9 cellular contexts compared by ENCODE assay signal in the genomic region with DNA sequence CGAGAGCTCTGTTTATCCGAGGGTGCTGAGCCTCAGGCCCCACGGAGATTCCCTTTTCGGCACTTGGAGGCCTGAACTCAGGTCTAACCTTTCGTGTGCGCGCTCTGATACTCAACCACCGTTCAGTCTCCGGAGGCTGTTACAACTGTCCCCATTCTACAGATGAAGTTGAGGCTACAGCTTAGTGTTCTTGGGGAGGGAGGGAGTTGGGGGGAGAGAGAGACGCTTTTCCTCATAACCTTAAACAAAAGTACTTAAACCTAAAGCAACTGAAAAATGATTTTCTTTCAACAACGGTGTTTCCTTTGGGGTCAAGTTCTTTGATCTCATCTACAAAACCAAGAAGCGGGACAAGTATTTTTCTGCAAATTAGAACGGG. TPM values are rescaled to one million over a fixed set of nuclear protein-coding genes. Genes with fewer than 3 reads are reported as not detected.
DNase-seq lines count a peak whose midpoint lies in the region; ATAC-seq and TF ChIP-seq lines count a peak whose summit lies in the region.
"Had no signal": no experiment of that assay in that cellular context is flagged by ENCODE, and none has a peak within 500 bp of the region (broad histone marks: within the 10 kb centered on the region; RNA-seq: fewer than 3 reads in every experiment).

No MANE protein-coding gene starts in this region.

- intact Hi-C loops in Panc1 (cut with micrococcal nuclease; ENCODE audit: unreplicated experiment): no loop called here

- no peak overlapping the region for H3K9ac ChIP-seq in parathyroid adenoma

- in situ Hi-C loops in Panc1 (cut with HindIII; ENCODE audit: low pct_unique_long_range_greater_than_20kb, low sequenced_read_pairs): no loop called here

- BruUV-seq in Panc1 (replicated peaks; lab: Mats Ljungman, UMichigan): no TSS peak

- ATAC-seq in Panc1 (no peak), HG02610 (IDR thresholded peaks at IDR 0.05; ENCODE audit: unreplicated experiment) (no peak), GM21737 (IDR thresholded peaks at IDR 0.05; ENCODE audit: unreplicated experiment) (no peak), HG02973 (IDR thresholded peaks at IDR 0.05; ENCODE audit: unreplicated experiment) (no peak)

- no peaks in the 10 kb centered on the region for H3K79me2 ChIP-seq in parathyroid adenoma

- H3K4me2 ChIP-seq in parathyroid adenoma (ENCODE audit: low read length): peak overlapping the region; percentile 90

- H3K9me3 ChIP-seq in Panc1 (ENCODE audit: control insufficient read depth, insufficient read depth, low read depth, low read length) (no peaks in the 10 kb centered on the region), parathyroid adenoma (ENCODE audit: control insufficient read depth, low read length) (no peaks in the 10 kb centered on the region)

- peak overlapping the region; percentile 72 for H2AFZ ChIP-seq in parathyroid adenoma

- POLR2A ChIA-PET in Panc1 (lab: Charles Lee): no interaction called here

- CTCF ChIA-PET in Panc1 (lab: Charles Lee): no interaction called here

- peaks cover 23% of the 10 kb centered on the region for H3K27me3 ChIP-seq in Panc1 (ENCODE audit: control insufficient read depth, insufficient read depth, low read length)
- no peaks in the 10 kb centered on the region for H3K27me3 ChIP-seq in parathyroid adenoma (ENCODE audit: control insufficient read depth, insufficient read depth, low read length)

- TF ChIP-seq CTCF in Panc1 (IDR thresholded peaks at IDR 0.05) (no peak), epithelial cell of esophagus (IDR thresholded peaks at IDR 0.05; ENCODE audit: insufficient read depth, low read depth, low read length, missing control alignments) (no peak), parathyroid adenoma (IDR thresholded peaks at IDR 0.05) (no peak)

- DNase-seq in ELF-1 (ENCODE audit: low read depth, low spot score) (peak; percentile 14), Panc1 (ENCODE audit: low read depth, low spot score) (no peak), epithelial cell of esophagus (ENCODE audit: low read depth) (no peak), NCI-H1694 (lab: John Stamatoyannopoulos, UW) (no peak)
- DNase-seq: NCI-H2081 treated with DMSO at 0.1 percent for 48 hours had no signal

- H3K36me3 ChIP-seq in Panc1 (ENCODE audit: control insufficient read depth, insufficient read depth, low read length) (no peaks in the 10 kb centered on the region), parathyroid adenoma (ENCODE audit: control insufficient read depth, insufficient read depth, low read length) (no peaks in the 10 kb centered on the region)

- peak overlapping the region; percentile 54 to 59 for H3K4me3 ChIP-seq in Panc1 (ENCODE audit: low read depth in 2 of 2, low read length in 2 of 2)
- H3K4me3 ChIP-seq in epithelial cell of esophagus (ENCODE audit: low read length): peak overlapping the region; percentile 64
- H3K4me3 ChIP-seq in parathyroid adenoma (ENCODE audit: low read depth, low read length): peak overlapping the region; percentile 76

- no peaks in the 10 kb centered on the region for H3K4me1 ChIP-seq in Panc1 (ENCODE audit: control insufficient read depth, insufficient read depth, low read length)
- H3K4me1 ChIP-seq in parathyroid adenoma: no peaks in the 10 kb centered on the region

- H3K27ac ChIP-seq in Panc1 (ENCODE audit: low read length) (no peak overlapping the region), parathyroid adenoma (no peak overlapping the region)

RNA-seq across cellular contexts. Expression of gene CHST2, which starts 1.0 kb away (rescaled TPM):
- total RNA-seq in Panc1 (2021; ENCODE audit: unreplicated experiment): 0.26 TPM
- 0.12 TPM for polyA plus RNA-seq in Panc1 (2012; ENCODE audit: insufficient read length)
